Comparison of ENCODE assay signal across 20 cellular contexts in genomic region chr5:137791803-137792202, GRCh38.
"Had no signal": no experiment of that assay in that cellular context is flagged by ENCODE, and none has a peak within 500 bp of the region (broad histone marks: within the 10 kb centered on the region; RNA-seq: fewer than 3 reads in every experiment).

No MANE protein-coding gene starts in this region.

- DNase-seq: activated CD4-positive, alpha-beta T cell treated with anti-CD3 and anti-CD28 coated beads for 36 hours; activated CD4-positive, alpha-beta T cell treated with anti-CD3 and anti-CD28 coated beads, Interleukin-2, amount 50 U/mL, for 48 hours; activated gamma-delta T cell treated with Interleukin-2 at 50 U/mL for 16 hours; activated T-cell treated with anti-CD3 and anti-CD28 coated beads for 4 hours; amniotic stem cell; cortex of kidney; effector CD4-positive, alpha-beta T cell; immature natural killer cell; left ventricle myocardium superior; mucosa of descending colon; naive B cell; psoas muscle; right cardiac atrium; stimulated activated naive CD8-positive, alpha-beta T cell treated with anti-CD3 and anti-CD28 coated beads, Interleukin-15, amount 100 ng/mL, for 72 hours; upper lobe of left lung had no signal

- H3K4me3 ChIP-seq: esophagus muscularis mucosa, mucosa of descending colon, psoas muscle, skin epidermis, thoracic aorta, upper lobe of left lung had no signal

- FAIRE-seq: TTC549 had no signal

- H3K27me3 ChIP-seq: esophagus muscularis mucosa, upper lobe of left lung had no signal

- H3K4me1 ChIP-seq: esophagus muscularis mucosa, psoas muscle, upper lobe of left lung had no signal

- H3K36me3 ChIP-seq: esophagus muscularis mucosa, thoracic aorta, upper lobe of left lung had no signal

- H3K27ac ChIP-seq: esophagus muscularis mucosa, psoas muscle, skin epidermis, thoracic aorta, upper lobe of left lung had no signal

- ATAC-seq: activated CD4-positive, alpha-beta T cell treated with anti-CD3 and anti-CD28 coated beads for 36 hours; left ventricle myocardium superior; psoas muscle; right cardiac atrium; stimulated activated naive CD8-positive, alpha-beta T cell treated with anti-CD3 and anti-CD28 coated beads, Interleukin-15, amount 100 ng/mL, for 72 hours; WTC11 had no signal

- H3K9me3 ChIP-seq: esophagus muscularis mucosa, mucosa of descending colon, psoas muscle, thoracic aorta, upper lobe of left lung had no signal
